8 cellular contexts compared by ENCODE assay signal in genomic region chr22:20750461-20751184, GRCh38. TPM values are rescaled to one million over a fixed set of nuclear protein-coding genes. Genes with fewer than 3 reads are reported as not detected.
DNase-seq lines count a peak whose midpoint lies in the region; ATAC-seq and TF ChIP-seq lines count a peak whose summit lies in the region.

No MANE protein-coding gene starts in this region.

- DNase-seq in COLO829 (ENCODE audit: low spot score) (peak; percentile 82), RWPE1 (ENCODE audit: low spot score) (peak; percentile 66), choroid plexus epithelial cell (ENCODE audit: low read depth) (peak; percentile 92), medulla oblongata (ENCODE audit: extremely low spot score) (peak; percentile 62), thyroid gland (peak; percentile 49 to 70), SKM-1 (lab: John Stamatoyannopoulos, UW; ENCODE audit: unreplicated experiment) (no peak)

- TF ChIP-seq CTCF in RWPE1 (conservative IDR thresholded peaks at IDR 0.05; ENCODE audit: low read depth) (no peak), choroid plexus epithelial cell (conservative IDR thresholded peaks at IDR 0.05; ENCODE audit: low read depth, low read length) (no peak), thyroid gland (IDR thresholded peaks at IDR 0.05) (no peak)

- TF ChIP-seq POLR2A in thyroid gland (IDR thresholded peaks at IDR 0.05): no peak

- no peaks in the 10 kb centered on the region for H3K27me3 ChIP-seq in thyroid gland

- H3K36me3 ChIP-seq in thyroid gland: peaks cover 27 to 37% of the 10 kb centered on the region in 2 donors

- H3K4me3 ChIP-seq in choroid plexus epithelial cell (ENCODE audit: low read depth, low read length) (no peak overlapping the region), thyroid gland (replicated peaks in 1 of 3) (no peak overlapping the region)

- peaks cover 0 to 18% of the 10 kb centered on the region in 2 donors for H3K4me1 ChIP-seq in thyroid gland

- POLR2A ChIA-PET in RWPE1 (lab: Yijun Ruan, JAX; ENCODE audit: low non-redundant PET): no interaction called here

- CTCF ChIA-PET in RWPE1 (lab: Yijun Ruan, JAX): no interaction called here

- no peaks in the 10 kb centered on the region for H3K9me3 ChIP-seq in thyroid gland

- ATAC-seq in HG02798 (IDR thresholded peaks at IDR 0.05; ENCODE audit: poor library complexity, unreplicated experiment): peak; percentile 53
- no peak for ATAC-seq in GM19351 (IDR thresholded peaks at IDR 0.05; ENCODE audit: unreplicated experiment)

- intact Hi-C loops in thyroid gland (cut with DNase I): no loop called here

- 47 to 64% methylated on average over 4 to 9 of the region's 9 CpGs for WGBS in thyroid gland, 2 donors

- H3K27ac ChIP-seq in RWPE1: peak overlapping the region; percentile 49
- peak overlapping the region in 1 of 3 donors; percentile 90 for H3K27ac ChIP-seq in thyroid gland

RNA-seq across cellular contexts. Expression of gene SERPIND1, which starts 23.3 kb away (rescaled TPM):
- total RNA-seq in thyroid gland: 1 to 10 TPM in 1 of 4 donors, not detected in 3; 2.6 TPM
